8 cellular contexts compared by ENCODE assay signal in the genomic region with DNA sequence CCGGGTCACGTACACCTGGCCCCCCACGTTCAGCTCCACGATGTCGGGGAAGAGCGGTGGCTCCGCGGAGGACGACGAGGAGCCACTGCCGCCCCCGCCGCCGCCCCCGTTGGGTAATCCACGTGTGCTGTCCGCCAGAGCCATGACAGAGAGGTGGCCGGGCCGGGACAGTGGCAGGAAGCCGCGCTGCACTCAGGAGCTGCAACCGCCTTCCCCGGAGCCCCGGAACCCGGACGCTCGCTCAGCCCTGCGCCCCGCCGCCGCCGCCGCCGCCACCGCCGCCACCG. TPM values are rescaled to one million over a fixed set of nuclear protein-coding genes. Genes with fewer than 3 reads are reported as not detected.
DNase-seq lines count a peak whose midpoint lies in the region; ATAC-seq lines count a peak whose summit lies in the region.

No MANE protein-coding gene starts in this region.

- H3K9me3 ChIP-seq in iPS-20b (ENCODE audit: insufficient read depth, low read depth, low read length) (no peaks in the 10 kb centered on the region), subcutaneous abdominal adipose tissue (ENCODE audit: control insufficient read depth in 5 of 5, low read length in 5 of 5) (no peaks in the 10 kb centered on the region)

- DNase-seq in stimulated activated CD4-positive, alpha-beta T cell treated with anti-CD3 and anti-CD28 coated beads, TNF-alpha, amount 100 ng/mL, for 4 hours (ENCODE audit: low read depth in 3 of 3) = peak in 2 of 3 experiments; percentile 36 to 50
- DNase-seq in stimulated activated CD4-positive, alpha-beta T cell treated with anti-CD3 and anti-CD28 coated beads, Interleukin-15, amount 100 ng/mL, for 24 hours = no peak
- peak; percentile 51 for DNase-seq in activated T-cell treated with anti-CD3 and anti-CD28 coated beads, Interleukin-2, amount 50 U/mL, for 4 hours
- DNase-seq in inferior parietal cortex (ENCODE audit: extremely low spot score) (no peak), MV-4-11 (lab: John Stamatoyannopoulos, UW) (no peak)

- peak overlapping the region; percentile 78 for H3K4me3 Mint-ChIP-seq in activated T-cell treated with anti-CD3 and anti-CD28 coated beads, Interleukin-2, amount 50 U/mL, for 4 hours

- no peak for ATAC-seq in activated T-cell treated with anti-CD3 and anti-CD28 coated beads, Interleukin-2, amount 50 U/mL, for 4 hours
- no peak for ATAC-seq in HG03175 (IDR thresholded peaks at IDR 0.05; ENCODE audit: unreplicated experiment)

- H3K27ac ChIP-seq in iPS-20b (ENCODE audit: low read length) = no peak overlapping the region
- H3K27ac ChIP-seq in subcutaneous abdominal adipose tissue (ENCODE audit: low read depth, low read length) = peak overlapping the region; percentile 83

- no peaks in the 10 kb centered on the region for H3K36me3 Mint-ChIP-seq in activated T-cell treated with anti-CD3 and anti-CD28 coated beads, Interleukin-2, amount 50 U/mL, for 4 hours (ENCODE audit: insufficient read depth)

- H3K4me1 Mint-ChIP-seq in activated T-cell treated with anti-CD3 and anti-CD28 coated beads, Interleukin-2, amount 50 U/mL, for 4 hours (ENCODE audit: low read depth) = peaks cover 25% of the 10 kb centered on the region

- H3K4me1 ChIP-seq in iPS-20b (ENCODE audit: insufficient read depth, low read length) (peaks cover 6% of the 10 kb centered on the region; the same call in 1 of the 2 replicates), subcutaneous abdominal adipose tissue (ENCODE audit: control insufficient read depth in 5 of 5, insufficient read depth in 5 of 5, low read length in 5 of 5) (peaks cover 1 to 52% (median 38%) of the 10 kb centered on the region in 5 donors)

- H3K9ac ChIP-seq in iPS-20b (ENCODE audit: low read depth, low read length) (no peak overlapping the region), subcutaneous abdominal adipose tissue (ENCODE audit: low read length in 5 of 5) (peak overlapping the region in 4 of 5 donors; percentile 44 to 79 (median 77))

- H3K4me3 ChIP-seq in iPS-20b (ENCODE audit: low read length) (peak overlapping the region; percentile 68), subcutaneous abdominal adipose tissue (ENCODE audit: low read depth in 1 of 5, low read length in 5 of 5) (peak overlapping the region in 4 of 5 donors; percentile 77 to 96 (median 92))

- no peaks in the 10 kb centered on the region for H3K9me3 Mint-ChIP-seq in activated T-cell treated with anti-CD3 and anti-CD28 coated beads, Interleukin-2, amount 50 U/mL, for 4 hours

- peaks cover 28% of the 10 kb centered on the region for H3K27me3 Mint-ChIP-seq in activated T-cell treated with anti-CD3 and anti-CD28 coated beads, Interleukin-2, amount 50 U/mL, for 4 hours (ENCODE audit: low read depth)

- no peaks in the 10 kb centered on the region for H3K36me3 ChIP-seq in iPS-20b (ENCODE audit: insufficient read depth, low read depth, low read length)
- peaks cover 0 to 3% (median 0%) of the 10 kb centered on the region in 5 donors for H3K36me3 ChIP-seq in subcutaneous abdominal adipose tissue (ENCODE audit: control insufficient read depth in 5 of 5, insufficient read depth in 5 of 5, low read length in 5 of 5)

- H3K27me3 ChIP-seq in iPS-20b (ENCODE audit: insufficient read depth, low read length) (peaks cover 74% of the 10 kb centered on the region), subcutaneous abdominal adipose tissue (ENCODE audit: control insufficient read depth in 5 of 5, insufficient read depth in 4 of 5, low read length in 5 of 5) (no peaks in the 10 kb centered on the region)

RNA-seq across cellular contexts. Expression of gene KCTD12, which starts 0.3 kb away (rescaled TPM):
- total RNA-seq in activated T-cell treated with anti-CD3 and anti-CD28 coated beads, Interleukin-2, amount 50 U/mL, for 4 hours = 10 to 100 TPM in 1 of 3 donors, 1 to 10 TPM in 2; 6.3 to 11.4 (median 9.0) TPM

Comparison
In these comparisons a context has a peak if more than half of its experiments do, and no peak if none do; other contexts are left out.
1. DNase-seq: peak in stimulated activated CD4-positive, alpha-beta T cell treated with anti-CD3 and anti-CD28 coated beads, TNF-alpha, amount 100 ng/mL, for 4 hours (2 of 3) and activated T-cell treated with anti-CD3 and anti-CD28 coated beads, Interleukin-2, amount 50 U/mL, for 4 hours (single experiment); none in stimulated activated CD4-positive, alpha-beta T cell treated with anti-CD3 and anti-CD28 coated beads, Interleukin-15, amount 100 ng/mL, for 24 hours (single experiment), inferior parietal cortex (single experiment) and MV-4-11 (single experiment).